9 cellular contexts compared by ENCODE assay signal in the genomic region with DNA sequence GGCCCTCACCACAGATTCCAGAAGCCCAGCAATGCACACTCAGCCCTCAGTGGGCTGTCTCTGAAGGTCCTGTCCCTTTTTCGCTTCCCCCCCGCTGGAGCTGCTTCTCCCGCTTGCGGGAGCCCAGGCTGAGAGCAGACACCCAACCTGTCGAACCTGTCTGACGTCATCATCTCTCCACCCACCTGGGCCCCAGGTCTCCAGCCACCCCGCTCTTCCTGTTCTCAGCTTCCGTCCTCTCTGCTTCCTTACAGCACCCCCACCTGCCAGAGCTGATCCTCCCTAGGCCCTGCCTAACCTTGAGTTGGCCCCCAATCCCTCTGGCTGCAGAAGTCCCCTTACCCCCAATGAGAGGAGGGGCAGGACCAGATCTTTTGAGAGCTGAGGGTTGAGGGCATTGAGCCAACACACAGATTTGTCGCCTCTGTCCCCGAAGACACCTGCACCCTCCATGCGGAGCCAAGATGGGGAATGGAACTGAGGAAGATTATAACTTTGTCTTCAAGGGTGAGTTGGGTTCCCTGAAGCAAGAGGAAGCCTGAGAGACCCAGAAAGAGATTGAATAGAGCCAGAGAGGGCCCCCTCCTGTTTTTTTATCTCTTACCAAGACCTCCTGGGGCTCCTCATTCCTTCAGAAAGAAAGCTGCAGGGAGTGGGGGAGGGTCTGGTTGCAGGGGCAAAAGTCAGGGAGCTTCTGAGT. TPM values are rescaled to one million over a fixed set of nuclear protein-coding genes. Genes with fewer than 3 reads are reported as not detected.
DNase-seq lines count a peak whose midpoint lies in the region; ATAC-seq and TF ChIP-seq lines count a peak whose summit lies in the region.
"Had no signal": no experiment of that assay in that cellular context is flagged by ENCODE, and none has a peak within 500 bp of the region (broad histone marks: within the 10 kb centered on the region; RNA-seq: fewer than 3 reads in every experiment).

A gene (plus strand): TSS at position 224 of the 700 bp plus-strand sequence. CDS start 241 bp downstream, at position 465.

- H3K4me3 Mint-ChIP-seq in T-helper 17 cell = peak within 1 kb of the TSS; percentile 9

- peaks cover 7 to 9% of the 10 kb centered on the region in 2 donors for H3K4me1 ChIP-seq in thyroid gland

- no peaks in the 10 kb centered on the region for H3K27me3 ChIP-seq in thyroid gland
- H3K27me3 ChIP-seq: cardiac muscle cell had no signal

- peak; percentile 36 for ATAC-seq in T-helper 17 cell
- ATAC-seq in GM21381 (IDR thresholded peaks at IDR 0.05; ENCODE audit: unreplicated experiment) = no peak
- no peak for ATAC-seq in GM18873 (IDR thresholded peaks at IDR 0.05; ENCODE audit: low FRiP score, unreplicated experiment)

- H3K27ac ChIP-seq in thyroid gland = peak within 1 kb of the TSS; percentile 44 to 63 (median 53)
- H3K27ac ChIP-seq: cardiac muscle cell had no signal

- H3K9me3 ChIP-seq in T-helper 17 cell (ENCODE audit: control insufficient read depth, low read length, poor library complexity, severe bottlenecking) = no peaks in the 10 kb centered on the region
- no peaks in the 10 kb centered on the region for H3K9me3 ChIP-seq in thyroid gland

- DNase-seq in SIG-M5 treated with dmso at 0.1 percent for 504 hours (lab: John Stamatoyannopoulos, UW; ENCODE audit: unreplicated experiment) (peak; percentile 54), SIG-M5 (lab: John Stamatoyannopoulos, UW) (no peak), T-helper 17 cell (no peak), islet precursor cell (peak; percentile 91), thyroid gland (peak; percentile 89 to 90)
- no peak for DNase-seq in activated CD4-positive, alpha-beta T cell treated with anti-CD3 and anti-CD28 coated beads, Interleukin-2, amount 50 U/mL, for 48 hours

- H3K4me1 Mint-ChIP-seq in T-helper 17 cell = peaks cover 6% of the 10 kb centered on the region

- intact Hi-C loops in thyroid gland (cut with DNase I) = no loop called here

- WGBS in thyroid gland, 2 donors = 17 to 25% methylated on average over 11 of the region's 11 CpGs

- TF ChIP-seq POLR2A in thyroid gland (IDR thresholded peaks at IDR 0.05) = peak in 1 of 2 donors; percentile 74

- H3K36me3 Mint-ChIP-seq in T-helper 17 cell (ENCODE audit: low read depth) = no peaks in the 10 kb centered on the region

- TF ChIP-seq CTCF in thyroid gland (IDR thresholded peaks at IDR 0.05) = no peak

- no peaks in the 10 kb centered on the region for H3K36me3 ChIP-seq in thyroid gland
- H3K36me3 ChIP-seq: cardiac muscle cell had no signal

- peak within 1 kb of the TSS in 2 of 3 donors; percentile 29 to 40 for H3K4me3 ChIP-seq in thyroid gland (replicated peaks in 1 of 3)
- H3K4me3 ChIP-seq: cardiac muscle cell had no signal

- no peak within 1 kb of the TSS for H3K27ac Mint-ChIP-seq in T-helper 17 cell

- H3K27me3 Mint-ChIP-seq in T-helper 17 cell = no peaks in the 10 kb centered on the region

RNA-seq across cellular contexts. Expression of the gene that starts here (rescaled TPM):
- total RNA-seq in T-helper 17 cell (1 to 10 TPM; 1.4 to 1.8 TPM), thyroid gland (10 to 100 TPM; 65.9 to 88.0 (median 74.1) TPM)

Comparison
In these comparisons a context has a peak if more than half of its experiments do, and no peak if none do; other contexts are left out.
1. RNA of the gene that starts here (total RNA-seq): 65.9 to 88.0 TPM in thyroid gland; 1.4 to 1.8 TPM in T-helper 17 cell; every median in the first group is over 10 times any median in the second.
2. DNase-seq: peak in SIG-M5 treated with dmso at 0.1 percent for 504 hours (single experiment), islet precursor cell (single experiment) and thyroid gland (2 of 2); none in SIG-M5 (single experiment), T-helper 17 cell (0 of 3) and activated CD4-positive, alpha-beta T cell treated with anti-CD3 and anti-CD28 coated beads, Interleukin-2, amount 50 U/mL, for 48 hours (0 of 2).